In the genomic region with DNA sequence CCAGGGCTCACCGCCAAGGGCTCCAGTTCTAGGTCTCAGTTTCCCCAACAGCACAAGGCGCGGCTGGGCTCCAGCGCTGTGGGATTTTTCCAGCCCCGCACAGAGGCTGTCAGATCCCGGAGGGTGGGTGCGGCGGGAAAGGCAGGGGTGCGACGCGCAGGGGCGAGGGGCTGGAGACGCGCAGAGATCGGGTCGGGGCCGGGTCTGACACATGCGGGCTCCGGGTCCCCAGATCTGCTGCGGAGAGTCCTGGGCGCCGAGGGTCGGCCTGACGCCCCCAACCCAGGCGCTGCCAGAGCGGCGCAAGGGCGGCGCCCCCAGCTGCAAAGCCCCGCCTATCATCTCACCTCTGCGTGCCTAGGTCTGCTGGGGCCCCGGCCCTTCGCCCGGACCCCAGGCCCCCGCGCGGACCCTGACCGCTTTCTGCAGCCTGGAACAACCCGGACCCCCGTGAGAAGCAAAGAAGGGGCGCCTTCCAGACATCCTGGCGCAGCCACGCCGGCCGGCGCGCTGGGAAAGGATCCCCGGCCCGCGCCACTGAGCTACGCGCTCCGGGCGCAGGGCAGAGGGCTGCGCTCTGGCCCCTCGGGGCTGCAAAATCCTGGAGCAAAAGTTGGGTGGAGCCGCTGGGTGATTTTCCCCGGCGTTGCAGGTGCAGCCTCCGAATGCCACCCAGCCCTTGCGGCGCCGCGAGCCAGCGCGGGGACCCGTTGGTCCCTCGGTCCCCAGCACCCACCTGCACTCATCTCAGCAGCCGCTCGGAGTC, we compare ENCODE assay signal across 8 cellular contexts. TPM values are rescaled to one million over a fixed set of nuclear protein-coding genes. Genes with fewer than 3 reads are reported as not detected.
DNase-seq lines count a peak whose midpoint lies in the region; ATAC-seq and TF ChIP-seq lines count a peak whose summit lies in the region.

No MANE protein-coding gene starts in this region.

- intact Hi-C loops in mucosa of descending colon (cut with DNase I, micrococcal nuclease): no loop called here

- H3K4me1 ChIP-seq in mucosa of descending colon (ENCODE audit: low read depth): peaks cover 9% of the 10 kb centered on the region

- ATAC-seq in HG03442 (IDR thresholded peaks at IDR 0.05; ENCODE audit: unreplicated experiment) (peak; percentile 0), mucosa of descending colon (peak; percentile 8), GM19397 (IDR thresholded peaks at IDR 0.05; ENCODE audit: unreplicated experiment) (no peak)

- H3K9me3 ChIP-seq in mucosa of descending colon: no peaks in the 10 kb centered on the region

- peak overlapping the region; percentile 52 for H3K4me3 ChIP-seq in AG04449 (ENCODE audit: low read depth, low read length)
- H3K4me3 ChIP-seq in cardiac fibroblast (replicated peaks in 1 of 2; ENCODE audit: low read depth in 2 of 2, low read length in 2 of 2): peak overlapping the region; percentile 48 to 56
- H3K4me3 ChIP-seq in mucosa of descending colon: peak overlapping the region; percentile 42

- POLR2A ChIA-PET in AG04449 (lab: Yijun Ruan, JAX): interaction anchor here (0.6 kb wide), 1 partner anchor 270 kb away, joined by 3 read pairs; no protein-coding TSS in a partner anchor

- TF ChIP-seq CTCF in AG04449 (IDR thresholded peaks at IDR 0.05; ENCODE audit: insufficient read depth, low read length, missing control alignments): no peak
- no peak for TF ChIP-seq CTCF in cardiac fibroblast (IDR thresholded peaks at IDR 0.05; ENCODE audit: low read depth, low read length)
- TF ChIP-seq CTCF in mucosa of descending colon (IDR thresholded peaks at IDR 0.05): no peak

- no peaks in the 10 kb centered on the region for H3K36me3 ChIP-seq in mucosa of descending colon (ENCODE audit: low read depth)

- CTCF ChIA-PET in AG04449 (lab: Yijun Ruan, JAX): interaction anchor here (2.0 kb wide), 1 partner anchor 19 kb away, joined by 5 read pairs; no protein-coding TSS in a partner anchor

- DNase-seq in AG04449 (ENCODE audit: low read depth, low spot score) (no peak), cardiac fibroblast (ENCODE audit: low read depth in 2 of 2) (no peak), mucosa of descending colon (peak in 1 of 3 donors; percentile 67), dedifferentiated amniotic fluid mesenchymal stem cell (ENCODE audit: extremely low spot score) (no peak), amygdala (lab: John Stamatoyannopoulos, UW) (no peak)
- DNase-seq in NK-92 treated with Interleukin-12 subunit alpha and Interleukin-12 subunit beta, amount 100 ng/mL, for 24 hours (lab: John Stamatoyannopoulos, UW): no peak

RNA-seq across cellular contexts. Expression of a gene that starts 0.5 kb away (rescaled TPM):
- total RNA-seq in mucosa of descending colon: 10 to 100 TPM; 15.0 to 15.8 (median 15.5) TPM

RNA-seq across cellular contexts. Expression of a gene that starts 41.0 kb away (rescaled TPM):
- 10 to 100 TPM; 10.3 to 13.6 (median 11.7) TPM for total RNA-seq in mucosa of descending colon
